ENCODE assay signal across 11 cellular contexts in genomic region chr2:168705534-168706470, GRCh38.
A peak's percentile ranks its signal among the peaks of the same experiment; 100 is the strongest.
DNase-seq lines count a peak whose midpoint lies in the region; ATAC-seq and TF ChIP-seq lines count a peak whose summit lies in the region.
"Had no signal": no experiment of that assay in that cellular context is flagged by ENCODE, and none has a peak within 500 bp of the region (broad histone marks: within the 10 kb centered on the region; RNA-seq: fewer than 3 reads in every experiment).

No MANE protein-coding gene starts in this region.

- DNase-seq in AG20443 (ENCODE audit: low spot score): peak; percentile 23
- no peak for DNase-seq in GM20000 (ENCODE audit: low spot score)
- peak; percentile 43 for DNase-seq in SW480 (ENCODE audit: low spot score)
- DNase-seq in immature natural killer cell: peak; percentile 7 to 18 (median 11)
- no peak for DNase-seq in CD8-positive, alpha-beta memory T cell
- DNase-seq in NCI-H1092 (lab: John Stamatoyannopoulos, UW): no peak
- no peak for DNase-seq in germinal center (ENCODE audit: low spot score)
- DNase-seq: activated effector memory CD4-positive, alpha-beta T cell treated with anti-CD3 and anti-CD28 coated beads, Interleukin-2, amount 50 U/mL, for 16 hours; NCI-H1436 had no signal

- H3K27ac ChIP-seq in CD8-positive, alpha-beta memory T cell (ENCODE audit: low read depth, low read length): no peak overlapping the region

- no peaks in the 10 kb centered on the region for H3K36me3 ChIP-seq in CD8-positive, alpha-beta memory T cell (ENCODE audit: insufficient read depth, low read length)

- POLR2A ChIA-PET in CD8-positive, alpha-beta memory T cell (lab: Charles Lee): no interaction called here

- H3K27me3 Mint-ChIP-seq in immature natural killer cell (ENCODE audit: low read depth in 3 of 3): peaks cover 0 to 2% (median 1%) of the 10 kb centered on the region in 3 donors
- peaks cover 0 to 1% of the 10 kb centered on the region in 2 donors for H3K27me3 Mint-ChIP-seq in CD8-positive, alpha-beta memory T cell

- H3K9me3 ChIP-seq in CD8-positive, alpha-beta memory T cell (ENCODE audit: low read length): no peaks in the 10 kb centered on the region

- no peak overlapping the region for H3K4me3 ChIP-seq in CD8-positive, alpha-beta memory T cell (ENCODE audit: low read length)

- H3K27ac Mint-ChIP-seq in immature natural killer cell: peak overlapping the region in 1 of 6 donors; percentile 19
- H3K27ac Mint-ChIP-seq in CD8-positive, alpha-beta memory T cell: no peak overlapping the region

- TF ChIP-seq CTCF in GM20000 (IDR thresholded peaks at IDR 0.05; ENCODE audit: extremely low read depth, missing control alignments): peak; percentile 14

- CTCF ChIA-PET in CD8-positive, alpha-beta memory T cell (lab: Charles Lee): interaction anchor here (0.6 to 1.4 kb wide), 2 partner anchors 43 to 359 kb away, joined by 3 read pairs; no protein-coding TSS in a partner anchor

- no peak overlapping the region for H3K4me3 Mint-ChIP-seq in immature natural killer cell
- no peak overlapping the region for H3K4me3 Mint-ChIP-seq in CD8-positive, alpha-beta memory T cell
- H3K4me3 Mint-ChIP-seq: nephron had no signal

- ATAC-seq in HG03135 (IDR thresholded peaks at IDR 0.05; ENCODE audit: unreplicated experiment): no peak

- H3K4me1 ChIP-seq in CD8-positive, alpha-beta memory T cell (ENCODE audit: insufficient read depth, low read length): no peaks in the 10 kb centered on the region

- no peaks in the 10 kb centered on the region for H3K27me3 ChIP-seq in CD8-positive, alpha-beta memory T cell (ENCODE audit: insufficient read depth, low read length, poor library complexity, severe bottlenecking)

- H3K4me1 Mint-ChIP-seq in immature natural killer cell: no peaks in the 10 kb centered on the region
- peaks cover 0 to 5% (median 0%) of the 10 kb centered on the region in 3 donors for H3K4me1 Mint-ChIP-seq in CD8-positive, alpha-beta memory T cell

- no peaks in the 10 kb centered on the region for H3K9me3 Mint-ChIP-seq in immature natural killer cell
- H3K9me3 Mint-ChIP-seq in CD8-positive, alpha-beta memory T cell: no peaks in the 10 kb centered on the region
- H3K9me3 Mint-ChIP-seq: nephron had no signal

- H3K36me3 Mint-ChIP-seq in immature natural killer cell: no peaks in the 10 kb centered on the region
- H3K36me3 Mint-ChIP-seq in CD8-positive, alpha-beta memory T cell: no peaks in the 10 kb centered on the region

Comparison
In these comparisons a context has a peak if more than half of its experiments do, and no peak if none do; other contexts are left out.
1. DNase-seq: peak in AG20443 (single experiment), SW480 (single experiment) and immature natural killer cell (3 of 3); none in GM20000 (single experiment), CD8-positive, alpha-beta memory T cell (0 of 5), NCI-H1092 (single experiment) and germinal center (single experiment).